ENCODE assay signal across 8 cellular contexts in genomic region chr2:128736689-128737545, GRCh38.
DNase-seq lines count a peak whose midpoint lies in the region; ATAC-seq and TF ChIP-seq lines count a peak whose summit lies in the region.

No MANE protein-coding gene starts in this region.

- no peaks in the 10 kb centered on the region for H3K23me2 ChIP-seq in H9 (ENCODE audit: insufficient read length, low read depth, low read length, poor library complexity, severe bottlenecking)

- no peak overlapping the region for H3K4me2 ChIP-seq in H9 (ENCODE audit: insufficient read depth, insufficient read length, low read length)

- H3K27ac Mint-ChIP-seq in H9, result no peak overlapping the region
- H3K27ac Mint-ChIP-seq in activated CD4-positive, alpha-beta T cell treated with anti-CD3 and anti-CD28 coated beads for 36 hours, result no peak overlapping the region

- POLR2A ChIA-PET in activated CD4-positive, alpha-beta T cell treated with anti-CD3 and anti-CD28 coated beads for 36 hours (lab: Charles Lee), result interaction anchor here (0.5 kb wide), 1 partner anchor 146 kb away, joined by 5 read pairs; no protein-coding TSS in a partner anchor

- intact Hi-C loops in activated CD4-positive, alpha-beta T cell treated with anti-CD3 and anti-CD28 coated beads for 36 hours (cut with DNase I, micrococcal nuclease), result loop anchor here (1.0 to 5.0 kb wide), 4 partner anchors 415 to 1112 kb away; no protein-coding TSS in a partner anchor
- intact Hi-C loops in lower leg skin (cut with DNase I; ENCODE audit: low total_unique reads), result no loop called here

- no peak overlapping the region for H3K27ac ChIP-seq in H9 (ENCODE audit: insufficient read length, low read depth, low read length)

- H2BK120ac ChIP-seq in H9 (ENCODE audit: low read depth, low read length, poor library complexity, severe bottlenecking), result no peak overlapping the region

- no peak overlapping the region for H2BK15ac ChIP-seq in H9 (ENCODE audit: low read depth, low read length)

- no peak overlapping the region for H3K18ac ChIP-seq in H9 (ENCODE audit: insufficient read length, low read depth, low read length)

- no peaks in the 10 kb centered on the region for H3K79me2 ChIP-seq in H9 (ENCODE audit: insufficient read depth, low read length)

- no CpG with 5 or more reads among the region's 71 CpGs for WGBS in H9 (ENCODE audit: extremely low coverage, insufficient read length, low lambda C conversion rate)
- 41 to 50% methylated on average over 51 to 66 of the region's 71 CpGs for WGBS in lower leg skin, 2 donors

- peak; percentile 55 for ATAC-seq in activated CD4-positive, alpha-beta T cell treated with anti-CD3 and anti-CD28 coated beads for 36 hours
- no peak for ATAC-seq in GM21367 (IDR thresholded peaks at IDR 0.05; ENCODE audit: unreplicated experiment)

- no peak overlapping the region for H2AK5ac ChIP-seq in H9 (ENCODE audit: insufficient read length, low read length)

- no peak overlapping the region for H2BK20ac ChIP-seq in H9 (ENCODE audit: low read depth, low read length, poor library complexity, severe bottlenecking)

- H2BK12ac ChIP-seq in H9 (ENCODE audit: insufficient read length, low read depth, low read length), result no peak overlapping the region

- TF ChIP-seq CTCF in H9 (conservative IDR thresholded peaks at IDR 0.05), result peak; percentile 99
- peak in 1 of 3 donors; percentile 63 for TF ChIP-seq CTCF in lower leg skin (IDR thresholded peaks at IDR 0.05)

- H3K9ac ChIP-seq in H9 (ENCODE audit: extremely low read depth, insufficient read length, low read length), result no peak overlapping the region

- peaks cover 16% of the 10 kb centered on the region for H3K27me3 Mint-ChIP-seq in H9 (ENCODE audit: low read depth)
- peaks cover 9% of the 10 kb centered on the region for H3K27me3 Mint-ChIP-seq in activated CD4-positive, alpha-beta T cell treated with anti-CD3 and anti-CD28 coated beads for 36 hours

- H4K91ac ChIP-seq in H9 (ENCODE audit: insufficient read length, low read depth, low read length), result no peak overlapping the region

- no peak overlapping the region for H2BK5ac ChIP-seq in H9 (ENCODE audit: insufficient read length, low read length)

- H3T11ph ChIP-seq in H9 (ENCODE audit: low read length), result no peak overlapping the region

- DNase-seq in EH (ENCODE audit: low read depth), result peak; percentile 56
- peak; percentile 93 for DNase-seq in H9
- DNase-seq in NCI-H1694 (lab: John Stamatoyannopoulos, UW), result peak; percentile 61
- DNase-seq in activated CD4-positive, alpha-beta T cell treated with anti-CD3 and anti-CD28 coated beads for 36 hours, result peak; percentile 84
- DNase-seq in dermis microvascular lymphatic vessel endothelial cell (ENCODE audit: low read depth in 2 of 2), result peak; percentile 21 to 63
- DNase-seq in lower leg skin (ENCODE audit: low spot score in 2 of 2), result peak; percentile 68 to 96
- DNase-seq in stimulated activated CD4-positive, alpha-beta T cell treated with anti-CD3 and anti-CD28 coated beads, Interleukin-4, amount 100 ng/mL, for 48 hours (ENCODE audit: low read depth in 2 of 2), result peak; percentile 41 to 57

- H3K4me1 ChIP-seq in H9 (ENCODE audit: insufficient read depth, low read length), result no peaks in the 10 kb centered on the region

- no peaks in the 10 kb centered on the region for H3K79me1 ChIP-seq in H9 (ENCODE audit: insufficient read depth, low read depth, low read length, poor library complexity, severe bottlenecking)

- no peak for TF ChIP-seq POLR2A in lower leg skin (IDR thresholded peaks at IDR 0.05)

- H3K4me1 Mint-ChIP-seq in H9, result peaks cover 11 to 15% of the 10 kb centered on the region in 2 experiments
- H3K4me1 Mint-ChIP-seq in activated CD4-positive, alpha-beta T cell treated with anti-CD3 and anti-CD28 coated beads for 36 hours, result peaks cover 6% of the 10 kb centered on the region

- peak overlapping the region in 1 of 2 experiments; percentile 64; a peak in 2 of 5 replicates for H3K4me3 Mint-ChIP-seq in H9
- H3K4me3 Mint-ChIP-seq in activated CD4-positive, alpha-beta T cell treated with anti-CD3 and anti-CD28 coated beads for 36 hours, result peak overlapping the region; percentile 47

- H4K8ac ChIP-seq in H9 (replicated peaks; ENCODE audit: insufficient read length, low read depth, low read length), result no peak overlapping the region

- no peaks in the 10 kb centered on the region for H3K27me3 ChIP-seq in H9 (ENCODE audit: insufficient read depth, low read length)

- H3K9me3 ChIP-seq in H9 (ENCODE audit: control insufficient read depth, low read depth, low read length), result no peaks in the 10 kb centered on the region

- H3K4me3 ChIP-seq in lower leg skin (ENCODE audit: low read depth, poor library complexity, severe bottlenecking), result no peak overlapping the region

- H3K56ac ChIP-seq in H9 (ENCODE audit: insufficient read length, low read depth, low read length), result no peak overlapping the region

- H4K5ac ChIP-seq in H9 (ENCODE audit: insufficient read length, low read depth, low read length), result no peak overlapping the region

- no peaks in the 10 kb centered on the region for H3K36me3 Mint-ChIP-seq in H9 (ENCODE audit: insufficient read depth in 1 of 3, low read depth in 3 of 3)
- no peaks in the 10 kb centered on the region for H3K36me3 Mint-ChIP-seq in activated CD4-positive, alpha-beta T cell treated with anti-CD3 and anti-CD28 coated beads for 36 hours (ENCODE audit: low read depth)

- H3K23ac ChIP-seq in H9 (ENCODE audit: insufficient read length, low read depth, low read length), result no peak overlapping the region

- H4K20me1 ChIP-seq in H9 (ENCODE audit: control insufficient read depth, insufficient read depth, insufficient read length), result no peaks in the 10 kb centered on the region

- H3K14ac ChIP-seq in H9 (ENCODE audit: insufficient read depth, low read length), result no peak overlapping the region

- no peaks in the 10 kb centered on the region; a peak in 1 of 5 replicates for H3K9me3 Mint-ChIP-seq in H9
- no peaks in the 10 kb centered on the region for H3K9me3 Mint-ChIP-seq in activated CD4-positive, alpha-beta T cell treated with anti-CD3 and anti-CD28 coated beads for 36 hours (ENCODE audit: low read depth)

- CTCF ChIA-PET in activated CD4-positive, alpha-beta T cell treated with anti-CD3 and anti-CD28 coated beads for 36 hours (lab: Charles Lee), result interaction anchor here (0.6 to 1.2 kb wide), 11 partner anchors 9 to 633 kb away, joined by 3 to 11 read pairs (median 4); no protein-coding TSS in a partner anchor

- no peak overlapping the region for H3K4ac ChIP-seq in H9 (ENCODE audit: low read depth, low read length)

- H2AFZ ChIP-seq in H9 (ENCODE audit: low read length), result no peak overlapping the region

Comparison
In these comparisons a context has a peak if more than half of its experiments do, and no peak if none do; other contexts are left out.
1. DNase-seq: peak in every context shown above with its lines; median percentile 93 in H9; 84 in activated CD4-positive, alpha-beta T cell treated with anti-CD3 and anti-CD28 coated beads for 36 hours; 82 in lower leg skin; 61 in NCI-H1694; 56 in EH; 49 in stimulated activated CD4-positive, alpha-beta T cell treated with anti-CD3 and anti-CD28 coated beads, Interleukin-4, amount 100 ng/mL, for 48 hours; 42 in dermis microvascular lymphatic vessel endothelial cell.